Comparison of ENCODE assay signal across 11 cellular contexts in the genomic region with DNA sequence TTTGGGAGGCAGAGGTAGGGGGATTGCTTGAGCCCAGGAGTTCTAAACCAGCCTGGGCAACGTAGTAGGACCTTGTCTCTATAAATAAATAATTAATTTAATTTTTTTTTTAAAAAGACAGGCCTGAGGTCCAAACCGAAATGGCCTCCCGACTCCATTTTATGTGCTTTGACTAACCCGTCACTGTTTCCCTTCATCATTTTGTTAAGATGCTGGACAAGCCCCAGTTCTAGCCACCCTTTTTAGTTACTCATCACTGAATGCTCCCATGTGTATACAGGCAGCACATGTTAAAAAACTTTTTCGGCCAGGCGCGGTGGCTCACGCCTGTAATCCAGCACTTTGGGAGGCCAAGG.
A peak's percentile ranks its signal among the peaks of the same experiment; 100 is the strongest.
DNase-seq lines count a peak whose midpoint lies in the region; ATAC-seq and TF ChIP-seq lines count a peak whose summit lies in the region.
"Had no signal": no experiment of that assay in that cellular context is flagged by ENCODE, and none has a peak within 500 bp of the region (broad histone marks: within the 10 kb centered on the region; RNA-seq: fewer than 3 reads in every experiment).

No MANE protein-coding gene starts in this region.

- H3K23ac ChIP-seq in IMR-90 (ENCODE audit: low read depth, low read length): no peak overlapping the region

- peaks cover 31 to 66% (median 49%) of the 10 kb centered on the region in 4 donors for H3K4me1 Mint-ChIP-seq in CD4-positive, alpha-beta memory T cell
- H3K4me1 Mint-ChIP-seq in nephron progenitor cell: peaks cover 67% of the 10 kb centered on the region

- no peak overlapping the region for H4K91ac ChIP-seq in IMR-90 (ENCODE audit: insufficient read depth, low read depth, low read length)

- peaks cover 8% of the 10 kb centered on the region in 2 donors for H3K36me3 Mint-ChIP-seq in CD4-positive, alpha-beta memory T cell
- peaks cover 29% of the 10 kb centered on the region for H3K36me3 Mint-ChIP-seq in nephron progenitor cell (ENCODE audit: low read depth)

- peak overlapping the region in 6 of 8 donors; percentile 27 to 81 (median 76) for H3K4me3 Mint-ChIP-seq in CD4-positive, alpha-beta memory T cell
- H3K4me3 Mint-ChIP-seq in nephron progenitor cell: no peak overlapping the region
- H3K4me3 Mint-ChIP-seq: nephron had no signal

- H3K9me1 ChIP-seq in IMR-90 (ENCODE audit: insufficient read depth, low read length): no peaks in the 10 kb centered on the region

- no peak overlapping the region for H3K14ac ChIP-seq in IMR-90 (replicated peaks; ENCODE audit: low read depth, low read length)

- no peaks in the 10 kb centered on the region for H3K27me3 Mint-ChIP-seq in CD4-positive, alpha-beta memory T cell
- H3K27me3 Mint-ChIP-seq in nephron progenitor cell (ENCODE audit: low read depth, poor library complexity): peaks cover 2% of the 10 kb centered on the region

- no peaks in the 10 kb centered on the region for H3K9me3 ChIP-seq in CD4-positive, alpha-beta memory T cell (ENCODE audit: control insufficient read depth in 1 of 2, low read length in 2 of 2)
- H3K9me3 ChIP-seq in IMR-90 (ENCODE audit: control insufficient read depth, insufficient read depth, low read length) (0 out of 2 replicates have a peak, but pooled peaks cover 2% of the 10 kb centered on the region), body of pancreas (no peaks in the 10 kb centered on the region)
- H3K9me3 ChIP-seq: esophagus squamous epithelium had no signal

- no peak overlapping the region for H2BK15ac ChIP-seq in IMR-90 (ENCODE audit: low read depth, low read length)

- no peak overlapping the region; a peak in 2 of 4 replicates for H4K8ac ChIP-seq in IMR-90 (ENCODE audit: low read depth in 2 of 2, low read length in 2 of 2)

- H3K56ac ChIP-seq in IMR-90 (ENCODE audit: extremely low read depth, insufficient read depth, low read length): no peak overlapping the region

- H2AK9ac ChIP-seq in IMR-90 (replicated peaks; ENCODE audit: low read depth, low read length, poor library complexity): no peak overlapping the region

- peak overlapping the region in 1 of 2 donors; percentile 9 for H3K4me3 ChIP-seq in CD4-positive, alpha-beta memory T cell (ENCODE audit: low read length in 2 of 2)
- H3K4me3 ChIP-seq in IMR-90 (ENCODE audit: insufficient read depth, low read depth, low read length): no peak overlapping the region
- H3K4me3 ChIP-seq in body of pancreas: no peak overlapping the region
- H3K4me3 ChIP-seq: esophagus squamous epithelium had no signal

- peak overlapping the region; percentile 77 for H3K27ac ChIP-seq in CD4-positive, alpha-beta memory T cell (ENCODE audit: low read depth, low read length)
- H3K27ac ChIP-seq in IMR-90 (ENCODE audit: insufficient read depth, low read length) (no peak overlapping the region), body of pancreas (peak overlapping the region in 3 of 4 donors; percentile 40 to 77 (median 57))

- in situ Hi-C loops in IMR-90 (cut with MboI; ENCODE audit: low sequenced_read_pairs): no loop called here

- no peak overlapping the region for H2BK120ac ChIP-seq in IMR-90 (ENCODE audit: low read depth, low read length)

- POLR2A ChIA-PET in CD4-positive, alpha-beta memory T cell (lab: Charles Lee; ENCODE audit: partially characterized antibody): interaction anchor here (1.0 to 6.1 kb wide), 12 partner anchors 12 to 106 kb away, joined by 3 to 44 read pairs (median 5); partner anchors contain the start of gene RESF1
- POLR2A ChIA-PET in IMR-90 (lab: Charles Lee; ENCODE audit: unreplicated experiment): no interaction called here

- H3K18ac ChIP-seq in IMR-90 (ENCODE audit: low read depth, low read length): no peak overlapping the region

- WGBS in IMR-90 (ENCODE audit: extremely low coverage in 2 of 2, insufficient read length in 1 of 2), 2 experiments: 100% methylated on average over 4 of the region's 8 CpGs; no CpG with 5 or more reads in 1 of the 2 experiments
- 87 to 92% methylated on average over 8 of the region's 8 CpGs for WGBS in body of pancreas, 2 donors

- H3K9ac ChIP-seq in IMR-90 (ENCODE audit: low read depth, low read length): no peak overlapping the region

- no peak for TF ChIP-seq POLR2A in IMR-90 (IDR thresholded peaks at IDR 0.05; ENCODE audit: low read depth, low read length)
- TF ChIP-seq POLR2A in body of pancreas (IDR thresholded peaks at IDR 0.05): no peak

- no peak overlapping the region for H4K5ac ChIP-seq in IMR-90 (ENCODE audit: low read depth, low read length)

- no peaks in the 10 kb centered on the region for H3K27me3 ChIP-seq in CD4-positive, alpha-beta memory T cell (ENCODE audit: insufficient read depth, low read length)
- H3K27me3 ChIP-seq in IMR-90 (ENCODE audit: control insufficient read depth, insufficient read depth, low read length) (no peaks in the 10 kb centered on the region; the same call in 1 of the 2 replicates), body of pancreas (no peaks in the 10 kb centered on the region)
- H3K27me3 ChIP-seq: esophagus squamous epithelium had no signal

- no peak overlapping the region for H2AK5ac ChIP-seq in IMR-90 (ENCODE audit: low read depth, low read length)

- peak overlapping the region; percentile 76 for H2AFZ ChIP-seq in IMR-90 (replicated peaks; ENCODE audit: low read length, poor library complexity)

- DNase-seq in CD4-positive, alpha-beta memory T cell: no peak
- DNase-seq in IMR-90 (no peak), body of pancreas (no peak), nephron progenitor cell (no peak), hepatic stellate cell (ENCODE audit: low spot score) (no peak), NAMALWA (ENCODE audit: low spot score) (no peak)
- DNase-seq: cerebellar nuclear complex, NCI-H2171 had no signal

- H3K79me1 ChIP-seq in IMR-90 (ENCODE audit: low read depth in 1 of 2, low read length in 2 of 2): no peaks in the 10 kb centered on the region

- no TSS peak for BruUV-seq in IMR-90 (replicated peaks; lab: Mats Ljungman, UMichigan)

- no peak for ATAC-seq in IMR-90 (ENCODE audit: low read depth)
- no peak for ATAC-seq in body of pancreas
- ATAC-seq in GM19395 (IDR thresholded peaks at IDR 0.05; ENCODE audit: unreplicated experiment): no peak

- peak overlapping the region; percentile 95 to 99 (median 98) for H3K27ac Mint-ChIP-seq in CD4-positive, alpha-beta memory T cell
- peak overlapping the region; percentile 60 for H3K27ac Mint-ChIP-seq in nephron progenitor cell

- CTCF ChIA-PET in CD4-positive, alpha-beta memory T cell (lab: Charles Lee; ENCODE audit: partially characterized antibody): interaction anchor here (1.2 to 1.5 kb wide), 2 partner anchors 13 to 146 kb away, joined by 3 to 6 read pairs; no protein-coding TSS in a partner anchor
- CTCF ChIA-PET in IMR-90 (lab: Yijun Ruan, JAX): no interaction called here

- H4K20me1 ChIP-seq in IMR-90 (ENCODE audit: insufficient read depth, low read length): no peaks in the 10 kb centered on the region

- intact Hi-C loops in CD4-positive, alpha-beta memory T cell (cut with micrococcal nuclease): loop anchor here (1.0 to 5.0 kb wide), 3 partner anchors 21 to 82 kb away; partner anchors contain the start of gene RESF1
- intact Hi-C loops in IMR-90 (cut with micrococcal nuclease): loop anchor here (10.0 kb wide), 1 partner anchor 69 kb away; no protein-coding TSS in a partner anchor
- intact Hi-C loops in body of pancreas (cut with DNase I): no loop called here

- H3K36me3 ChIP-seq in CD4-positive, alpha-beta memory T cell (ENCODE audit: insufficient read depth, low read length): no peaks in the 10 kb centered on the region
- H3K36me3 ChIP-seq in IMR-90 (ENCODE audit: control insufficient read depth, insufficient read depth, low read length) (no peaks in the 10 kb centered on the region), body of pancreas (replicated peaks in 1 of 2; ENCODE audit: insufficient read depth in 1 of 2, low read depth in 2 of 2) (no peaks in the 10 kb centered on the region)
- H3K36me3 ChIP-seq: esophagus squamous epithelium had no signal

- peaks cover 33% of the 10 kb centered on the region for H3K4me1 ChIP-seq in CD4-positive, alpha-beta memory T cell (ENCODE audit: insufficient read depth, low read length)
- H3K4me1 ChIP-seq in IMR-90 (ENCODE audit: control insufficient read depth, insufficient read depth, low read length) (no peaks in the 10 kb centered on the region; the same call in 1 of the 2 replicates), body of pancreas (no peaks in the 10 kb centered on the region)

- no peak for TF ChIP-seq RAD21 in IMR-90 (IDR thresholded peaks at IDR 0.05; ENCODE audit: low read length)

- H3K4ac ChIP-seq in IMR-90 (ENCODE audit: low read depth, low read length): no peak overlapping the region

- dilution Hi-C loops in IMR-90 (cut with HindIII; ENCODE audit: low sequenced_read_pairs, unreplicated experiment): no loop called here

- no peak for TF ChIP-seq CTCF in IMR-90 (conservative IDR thresholded peaks at IDR 0.05; ENCODE audit: low read depth, low read length)
- no peak for TF ChIP-seq CTCF in body of pancreas (IDR thresholded peaks at IDR 0.05)
- TF ChIP-seq CTCF in nephron progenitor cell (IDR thresholded peaks at IDR 0.05): no peak

- H2BK20ac ChIP-seq in IMR-90 (ENCODE audit: low read depth, low read length): no peak overlapping the region

- no peak overlapping the region for H2BK5ac ChIP-seq in IMR-90 (ENCODE audit: low read depth, low read length, poor library complexity, severe bottlenecking)

- H3K4me2 ChIP-seq in IMR-90 (ENCODE audit: low read depth, low read length): no peak overlapping the region

- H3K9me3 Mint-ChIP-seq in CD4-positive, alpha-beta memory T cell: peaks cover 0 to 23% (median 6%) of the 10 kb centered on the region in 8 donors
- H3K9me3 Mint-ChIP-seq in nephron progenitor cell: peaks cover 57% of the 10 kb centered on the region

TF ChIP-seq in IMR-90, 13 proteins besides CTCF, POLR2A, EP300 and RAD21:
- TF ChIP-seq FOS (IDR thresholded peaks at IDR 0.05; ENCODE audit: low read depth, low read length) (peak; percentile 6; the same call in 1 of the 2 replicates), BHLHE40 (IDR thresholded peaks at IDR 0.05; ENCODE audit: low read depth, low read length) (no peak), RFX5 (IDR thresholded peaks at IDR 0.05; ENCODE audit: low read depth, low read length) (no peak), CHD1 (IDR thresholded peaks at IDR 0.05; ENCODE audit: low read depth, low read length) (no peak)
